ENCODE assay signal across 9 cellular contexts in genomic region chr17:81713556-81714411, GRCh38. TPM values are rescaled to one million over a fixed set of nuclear protein-coding genes. Genes with fewer than 3 reads are reported as not detected.
A peak's percentile ranks its signal among the peaks of the same experiment; 100 is the strongest.
DNase-seq lines count a peak whose midpoint lies in the region; ATAC-seq lines count a peak whose summit lies in the region.
"Had no signal": no experiment of that assay in that cellular context is flagged by ENCODE, and none has a peak within 500 bp of the region (broad histone marks: within the 10 kb centered on the region; RNA-seq: fewer than 3 reads in every experiment).

No MANE protein-coding gene starts in this region.

- H3K4me1 ChIP-seq in iPS-18a (ENCODE audit: control insufficient read depth, low read depth, low read length), result peaks cover 12% of the 10 kb centered on the region

- H3K4me3 Mint-ChIP-seq in T-cell, result peak overlapping the region in 2 of 3 donors; percentile 73 to 82
- peak overlapping the region in 1 of 2 donors; percentile 41 for H3K4me3 Mint-ChIP-seq in stimulated activated naive B cell treated with anti-CD40 and anti-IgM and Interleukin-4, amounts not matched to agents 10 μg/mL and 1 μg/mL and 100 μg/mL, for 72 hours

- ATAC-seq in T-cell (replicated peaks in 1 of 4), result no peak
- no peak for ATAC-seq in HG03439 (IDR thresholded peaks at IDR 0.05; ENCODE audit: unreplicated experiment)
- no peak for ATAC-seq in stimulated activated naive B cell treated with anti-CD40 and anti-IgM and Interleukin-4, amounts not matched to agents 10 μg/mL and 1 μg/mL and 100 μg/mL, for 72 hours (replicated peaks)

- H3K9me3 Mint-ChIP-seq in T-cell, result no peaks in the 10 kb centered on the region
- H3K9me3 Mint-ChIP-seq in stimulated activated naive B cell treated with anti-CD40 and anti-IgM and Interleukin-4, amounts not matched to agents 10 μg/mL and 1 μg/mL and 100 μg/mL, for 72 hours, result no peaks in the 10 kb centered on the region

- DNase-seq in activated effector memory CD4-positive, alpha-beta T cell treated with anti-CD3 and anti-CD28 coated beads, Interleukin-2, amount 50 U/mL, for 16 hours, result peak; percentile 62
- no peak for DNase-seq in activated effector memory CD4-positive, alpha-beta T cell treated with Interleukin-2 at 50 U/mL for 16 hours
- DNase-seq in T-cell (no peak), substantia nigra (lab: John Stamatoyannopoulos, UW) (peak in 2 of 49 donors; percentile 2 to 38), NCI-H524 treated with DMSO at 0.1 percent for 48 hours (lab: John Stamatoyannopoulos, UW) (no peak)
- no peak for DNase-seq in stimulated activated naive B cell treated with anti-CD40 and anti-IgM and Interleukin-4, amounts not matched to agents 10 μg/mL and 1 μg/mL and 100 μg/mL, for 72 hours
- DNase-seq: activated CD8-positive, alpha-beta memory T cell treated with anti-CD3 and anti-CD28 coated beads for 24 hours had no signal

- H3K36me3 Mint-ChIP-seq in T-cell, result no peaks in the 10 kb centered on the region
- H3K36me3 Mint-ChIP-seq in stimulated activated naive B cell treated with anti-CD40 and anti-IgM and Interleukin-4, amounts not matched to agents 10 μg/mL and 1 μg/mL and 100 μg/mL, for 72 hours, result peaks cover 8 to 15% of the 10 kb centered on the region in 2 donors

- POLR2A ChIA-PET in T-cell (lab: Charles Lee), result interaction anchor here in 1 of 2 donors (0.5 kb wide), 1 partner anchor 17 kb away, joined by 8 read pairs; no protein-coding TSS in a partner anchor

- H3K4me1 Mint-ChIP-seq in T-cell, result peaks cover 14 to 22% (median 17%) of the 10 kb centered on the region in 3 donors
- H3K4me1 Mint-ChIP-seq in stimulated activated naive B cell treated with anti-CD40 and anti-IgM and Interleukin-4, amounts not matched to agents 10 μg/mL and 1 μg/mL and 100 μg/mL, for 72 hours, result peaks cover 15 to 40% of the 10 kb centered on the region in 2 donors

- CTCF ChIA-PET in T-cell (lab: Charles Lee), result no interaction called here

- H3K36me3 ChIP-seq in iPS-18a (ENCODE audit: control insufficient read depth, low read depth, low read length), result peaks cover 5% of the 10 kb centered on the region

- no peak overlapping the region for H3K9ac ChIP-seq in iPS-18a (ENCODE audit: low read length)

- no peaks in the 10 kb centered on the region for H3K9me3 ChIP-seq in iPS-18a (ENCODE audit: control insufficient read depth, low read depth, low read length)

- no peak overlapping the region for H3K27ac Mint-ChIP-seq in T-cell
- no peak overlapping the region for H3K27ac Mint-ChIP-seq in stimulated activated naive B cell treated with anti-CD40 and anti-IgM and Interleukin-4, amounts not matched to agents 10 μg/mL and 1 μg/mL and 100 μg/mL, for 72 hours

- no peak overlapping the region for H3K27ac ChIP-seq in iPS-18a (ENCODE audit: low read length)
- peak overlapping the region; percentile 42 for H3K27ac ChIP-seq in substantia nigra (ENCODE audit: low read depth, low read length, poor library complexity, severe bottlenecking)

- peaks cover 9% of the 10 kb centered on the region for H3K27me3 ChIP-seq in iPS-18a (ENCODE audit: control insufficient read depth, insufficient read depth, low read length)

- no peaks in the 10 kb centered on the region for H3K27me3 Mint-ChIP-seq in T-cell
- H3K27me3 Mint-ChIP-seq in stimulated activated naive B cell treated with anti-CD40 and anti-IgM and Interleukin-4, amounts not matched to agents 10 μg/mL and 1 μg/mL and 100 μg/mL, for 72 hours, result no peaks in the 10 kb centered on the region

- peak overlapping the region; percentile 72 for H3K4me3 ChIP-seq in iPS-18a (ENCODE audit: low read length)

RNA-seq across cellular contexts. Expression of gene SLC25A10, which starts 1.7 kb away (rescaled TPM):
- 1 to 10 TPM; 3.3 to 8.3 (median 7.4) TPM for total RNA-seq in T-cell

RNA-seq across cellular contexts. Expression of gene MRPL12, which starts 10.6 kb away (rescaled TPM):
- 10 to 100 TPM; 18.5 to 33.5 (median 31.4) TPM for total RNA-seq in T-cell

RNA-seq across cellular contexts. Expression of gene HGS, which starts 30.0 kb away (rescaled TPM):
- total RNA-seq in T-cell, result 100 to 1,000 TPM; 114 to 205 (median 181) TPM

RNA-seq across cellular contexts. Expression of gene ARL16, which starts 30.2 kb away (rescaled TPM):
- 10 to 100 TPM; 30.9 to 51.0 (median 39.3) TPM for total RNA-seq in T-cell

RNA-seq across cellular contexts. Expression of gene CCDC137, which starts 47.2 kb away (rescaled TPM):
- total RNA-seq in T-cell, result 10 to 100 TPM; 15.9 to 33.9 (median 30.0) TPM
